Comparison of ENCODE assay signal across 13 cellular contexts in genomic region chr16:65547799-65548446, GRCh38.
A peak's percentile ranks its signal among the peaks of the same experiment; 100 is the strongest.
DNase-seq lines count a peak whose midpoint lies in the region; TF ChIP-seq lines count a peak whose summit lies in the region.
"Had no signal": no experiment of that assay in that cellular context is flagged by ENCODE, and none has a peak within 500 bp of the region (broad histone marks: within the 10 kb centered on the region; RNA-seq: fewer than 3 reads in every experiment).

No MANE protein-coding gene starts in this region.

- H3K36me3 Mint-ChIP-seq in activated CD4-positive, alpha-beta T cell treated with anti-CD3 and anti-CD28 coated beads, Interleukin-2, amount 10 ng/mL, durations not matched to agents 7 days and 5 days (ENCODE audit: low read depth), result no peaks in the 10 kb centered on the region

- peak overlapping the region; percentile 100 for H3K27ac ChIP-seq in SK-N-MC
- H3K27ac ChIP-seq: colonic mucosa, psoas muscle had no signal

- TF ChIP-seq CTCF in fibroblast of mammary gland (conservative IDR thresholded peaks at IDR 0.05; ENCODE audit: control insufficient read depth, insufficient read depth, low read depth, low read length), result no peak

- POLR2A ChIA-PET in activated CD4-positive, alpha-beta T cell treated with anti-CD3 and anti-CD28 coated beads, Interleukin-2, amount 10 ng/mL, durations not matched to agents 7 days and 5 days (lab: Charles Lee), result no interaction called here

- H3K4me3 Mint-ChIP-seq in activated CD4-positive, alpha-beta T cell treated with anti-CD3 and anti-CD28 coated beads, Interleukin-2, amount 10 ng/mL, durations not matched to agents 7 days and 5 days, result no peak overlapping the region

- CTCF ChIA-PET in activated CD4-positive, alpha-beta T cell treated with anti-CD3 and anti-CD28 coated beads, Interleukin-2, amount 10 ng/mL, durations not matched to agents 7 days and 5 days (lab: Charles Lee), result no interaction called here

- no peaks in the 10 kb centered on the region for H3K4me1 Mint-ChIP-seq in activated CD4-positive, alpha-beta T cell treated with anti-CD3 and anti-CD28 coated beads, Interleukin-2, amount 10 ng/mL, durations not matched to agents 7 days and 5 days

- DNase-seq in EL (peak; percentile 88), SK-N-MC (ENCODE audit: low read depth, low spot score) (no peak), fibroblast of mammary gland (ENCODE audit: low read depth) (peak; percentile 89), non-pigmented ciliary epithelial cell (ENCODE audit: low read depth) (peak; percentile 97), DMS153 treated with DMSO at 0.1 percent for 48 hours (lab: John Stamatoyannopoulos, UW; ENCODE audit: unreplicated experiment) (no peak), SIG-M5 (lab: John Stamatoyannopoulos, UW) (no peak), SHP77 treated with DMSO at 0.1 percent for 48 hours (lab: John Stamatoyannopoulos, UW) (no peak)
- DNase-seq in activated CD4-positive, alpha-beta T cell treated with anti-CD3 and anti-CD28 coated beads, Interleukin-2, amount 10 ng/mL, durations not matched to agents 7 days and 5 days, result no peak
- DNase-seq: colonic mucosa, Kasumi-1, NCI-H82, psoas muscle, T-helper 2 cell had no signal

- H3K9me3 Mint-ChIP-seq in activated CD4-positive, alpha-beta T cell treated with anti-CD3 and anti-CD28 coated beads, Interleukin-2, amount 10 ng/mL, durations not matched to agents 7 days and 5 days, result peaks cover 5% of the 10 kb centered on the region

- peak overlapping the region; percentile 66 for H3K9ac ChIP-seq in SK-N-MC (ENCODE audit: insufficient read length)

- H3K9me3 ChIP-seq in SK-N-MC (ENCODE audit: low read depth, low read length), result no peaks in the 10 kb centered on the region
- H3K9me3 ChIP-seq: colonic mucosa, psoas muscle had no signal

- no peaks in the 10 kb centered on the region for H3K36me3 ChIP-seq in SK-N-MC (ENCODE audit: insufficient read depth, low read length)
- H3K36me3 ChIP-seq: colonic mucosa had no signal

- H3K27me3 Mint-ChIP-seq in activated CD4-positive, alpha-beta T cell treated with anti-CD3 and anti-CD28 coated beads, Interleukin-2, amount 10 ng/mL, durations not matched to agents 7 days and 5 days, result no peaks in the 10 kb centered on the region

- no peak overlapping the region for H3K27ac Mint-ChIP-seq in activated CD4-positive, alpha-beta T cell treated with anti-CD3 and anti-CD28 coated beads, Interleukin-2, amount 10 ng/mL, durations not matched to agents 7 days and 5 days

- H3K4me3 ChIP-seq in SK-N-MC (peak overlapping the region; percentile 33; the same call in 1 of the 2 replicates), fibroblast of mammary gland (ENCODE audit: control insufficient read depth, low read depth, low read length) (no peak overlapping the region)
- H3K4me3 ChIP-seq: colonic mucosa, psoas muscle had no signal

Comparison
In these comparisons a context has a peak if more than half of its experiments do, and no peak if none do; other contexts are left out.
1. DNase-seq: peak in EL (single experiment), fibroblast of mammary gland (single experiment) and non-pigmented ciliary epithelial cell (single experiment); none in SK-N-MC (single experiment), DMS153 treated with DMSO at 0.1 percent for 48 hours (single experiment), SIG-M5 (single experiment), SHP77 treated with DMSO at 0.1 percent for 48 hours (single experiment) and activated CD4-positive, alpha-beta T cell treated with anti-CD3 and anti-CD28 coated beads, Interleukin-2, amount 10 ng/mL, durations not matched to agents 7 days and 5 days (single experiment).